ENCODE assay signal across 8 cellular contexts in genomic region chr3:170357920-170358854, GRCh38. TPM values are rescaled to one million over a fixed set of nuclear protein-coding genes. Genes with fewer than 3 reads are reported as not detected.
DNase-seq lines count a peak whose midpoint lies in the region; ATAC-seq, FAIRE-seq and TF ChIP-seq lines count a peak whose summit lies in the region.

No MANE protein-coding gene starts in this region.

- peaks cover 75% of the 10 kb centered on the region for H3K4me1 Mint-ChIP-seq in HFFc6 (ENCODE audit: low read depth)

- TF ChIP-seq EP300 in HepG2 (IDR thresholded peaks at IDR 0.05; ENCODE audit: low read depth in 2 of 2, low read length in 2 of 2): no peak
- TF ChIP-seq EP300 in HepG2 (CRISPR knock-in tag; IDR thresholded peaks at IDR 0.05; ENCODE audit: borderline replicate concordance): no peak

- peak; percentile 70 for DNase-seq in GM10266 (ENCODE audit: extremely low spot score)
- peak; percentile 48 for DNase-seq in HFFc6
- DNase-seq in NCI-H2107 (lab: John Stamatoyannopoulos, UW): peak; percentile 77
- DNase-seq in activated CD4-positive, alpha-beta T cell treated with anti-CD3 and anti-CD28 coated beads for 48 hours: peak; percentile 84
- peak; percentile 85 for DNase-seq in colonic mucosa
- peak; percentile 48 for DNase-seq in HepG2 (ENCODE audit: low spot score)
- DNase-seq in stimulated activated CD4-positive, alpha-beta T cell treated with anti-CD3 and anti-CD28 coated beads, Interleukin-4, amount 100 ng/mL, for 1 hour: peak; percentile 75

- no peaks in the 10 kb centered on the region for H3K9me3 Mint-ChIP-seq in HFFc6

- peaks cover 3% of the 10 kb centered on the region for H3K4me1 ChIP-seq in colonic mucosa
- peaks cover 60% of the 10 kb centered on the region for H3K4me1 ChIP-seq in HepG2 (ENCODE audit: insufficient read depth, low read length)

- H3K27me3 Mint-ChIP-seq in HFFc6 (ENCODE audit: insufficient read depth): no peaks in the 10 kb centered on the region; the same call in 1 of the 2 replicates

- no peak for FAIRE-seq in HepG2 (lab: Jason Lieb, UNC)

- peak overlapping the region; percentile 80 for H3K4me2 ChIP-seq in HepG2 (ENCODE audit: low read depth, low read length)

- H3K79me2 ChIP-seq in HepG2 (ENCODE audit: insufficient read depth, low read length): peaks cover 16% of the 10 kb centered on the region

- H3K36me3 Mint-ChIP-seq in HFFc6 (ENCODE audit: low read depth): peaks cover 25% of the 10 kb centered on the region

- no peak for TF ChIP-seq RAD21 in HepG2 (CRISPR knock-in tag; IDR thresholded peaks at IDR 0.05)

- H3K4me3 Mint-ChIP-seq in HFFc6: peak overlapping the region; percentile 97

- peak; percentile 37 for ATAC-seq in HepG2
- ATAC-seq in GM21576 (IDR thresholded peaks at IDR 0.05; ENCODE audit: unreplicated experiment): no peak

- H3K27ac Mint-ChIP-seq in HFFc6: peak overlapping the region; percentile 94

- POLR2A ChIA-PET in HepG2 (lab: Yijun Ruan, JAX): interaction anchor here (0.6 to 1.2 kb wide), 2 partner anchors 29 to 1524 kb away, joined by 3 read pairs; no protein-coding TSS in a partner anchor

- in situ Hi-C loops in HepG2 (cut with HindIII; ENCODE audit: extremely low pct_ligation_motif_present, low pct_unique_long_range_greater_than_20kb): no loop called here

- H3K9me3 ChIP-seq in colonic mucosa: no peaks in the 10 kb centered on the region
- H3K9me3 ChIP-seq in HepG2 (ENCODE audit: low read length): no peaks in the 10 kb centered on the region

- peak; percentile 61 for TF ChIP-seq CTCF in GM10266 (IDR thresholded peaks at IDR 0.05; ENCODE audit: control insufficient read depth, insufficient read depth, low read depth, missing control alignments)
- peak; percentile 72 for TF ChIP-seq CTCF in HFFc6 (IDR thresholded peaks at IDR 0.05)
- TF ChIP-seq CTCF in colonic mucosa (IDR thresholded peaks at IDR 0.05): no peak
- TF ChIP-seq CTCF in HepG2 (CRISPR knock-in tag; IDR thresholded peaks at IDR 0.05): peak; percentile 65

- no peaks in the 10 kb centered on the region; the same call in 1 of the 2 replicates for H4K20me1 ChIP-seq in HepG2 (ENCODE audit: insufficient read depth, low read length)

- 0 out of 4 replicates have a peak, but pooled peaks of 1 of the 2 experiments have one; percentile 15 for TF ChIP-seq POLR2A in HepG2 (IDR thresholded peaks at IDR 0.05; ENCODE audit: insufficient read depth in 1 of 2, low read depth in 2 of 2, low read length in 2 of 2)

- H3K36me3 ChIP-seq in colonic mucosa (no peaks in the 10 kb centered on the region), HepG2 (replicated peaks in 1 of 2; ENCODE audit: control insufficient read depth in 1 of 2, insufficient read depth in 2 of 2, low read length in 2 of 2) (peaks cover 2 to 6% of the 10 kb centered on the region in 2 experiments; a peak in 1 of 5 replicates)

- H3K27ac ChIP-seq in colonic mucosa (peak overlapping the region; percentile 88), HepG2 (ENCODE audit: extremely low read length, insufficient read depth, low read length) (peak overlapping the region; percentile 87)

- H3K9ac ChIP-seq in colonic mucosa (ENCODE audit: low read depth in 2 of 2, low read length in 2 of 2) (peak overlapping the region; percentile 89 to 92), HepG2 (ENCODE audit: insufficient read depth, low read depth, low read length) (peak overlapping the region; percentile 85)

- intact Hi-C loops in colonic mucosa (cut with DNase I) (no loop called here), HepG2 (cut with micrococcal nuclease; ENCODE audit: unreplicated experiment) (loop anchor here (2.0 kb wide), 1 partner anchor 177 kb away; the partner anchor contains the start of gene PHC3)

- 9% methylated on average over 9 of the region's 56 CpGs for WGBS in HepG2 (ENCODE audit: low lambda C conversion rate)

- CTCF ChIA-PET in HepG2 (lab: Yijun Ruan, JAX; ENCODE audit: low intra/inter-chr PET ratio, low total read pairs): interaction anchor here (1.1 to 1.4 kb wide), 2 partner anchors 47 to 48 kb away, joined by 3 read pairs; no protein-coding TSS in a partner anchor

- H3K27me3 ChIP-seq in colonic mucosa (no peaks in the 10 kb centered on the region), HepG2 (ENCODE audit: control insufficient read depth in 1 of 2, insufficient read depth in 2 of 2, low read length in 2 of 2) (no peaks in the 10 kb centered on the region; a peak in 1 of 5 replicates)

- peak overlapping the region; percentile 93 for H3K4me3 ChIP-seq in colonic mucosa
- peak overlapping the region; percentile 92 to 94 (median 93) for H3K4me3 ChIP-seq in HepG2 (replicated peaks in 1 of 3; ENCODE audit: insufficient read depth in 1 of 3, low read depth in 2 of 3, low read length in 3 of 3)

- H2AFZ ChIP-seq in HepG2 (ENCODE audit: low read length): no peak overlapping the region

- no TSS peak for BruUV-seq in HepG2 (replicated peaks; lab: Mats Ljungman, UMichigan)

TF ChIP-seq in HepG2, 621 proteins besides CTCF, POLR2A, EP300 and RAD21 (continues in another document):
- 0 out of 2 replicates have a peak, but pooled peaks have one; percentile 31 for TF ChIP-seq HNRNPL (IDR thresholded peaks at IDR 0.05; ENCODE audit: low read depth, low read length)
- TF ChIP-seq ZNF232 (CRISPR knock-in tag; IDR thresholded peaks at IDR 0.05; ENCODE audit: borderline replicate concordance): 0 out of 2 replicates have a peak, but pooled peaks have one; percentile 2
- no peak for TF ChIP-seq ZNF563 (CRISPR knock-in tag; IDR thresholded peaks at IDR 0.05)
- peak; percentile 61; the same call in 1 of the 2 replicates for TF ChIP-seq RXRB (CRISPR knock-in tag; IDR thresholded peaks at IDR 0.05; ENCODE audit: borderline replicate concordance)
- peak; percentile 43; the same call in 1 of the 2 replicates for TF ChIP-seq ZSCAN20 (CRISPR knock-in tag; IDR thresholded peaks at IDR 0.05; ENCODE audit: borderline replicate concordance)
- TF ChIP-seq ZNF605 (CRISPR knock-in tag; IDR thresholded peaks at IDR 0.05): 0 out of 2 replicates have a peak, but pooled peaks have one; percentile 19
- TF ChIP-seq SOX6 (IDR thresholded peaks at IDR 0.05): no peak
- TF ChIP-seq SOX6 (CRISPR knock-in tag; IDR thresholded peaks at IDR 0.05): peak; percentile 11; the same call in 1 of the 2 replicates
- TF ChIP-seq MAZ (IDR thresholded peaks at IDR 0.05; ENCODE audit: borderline replicate concordance, low read depth, low read length): peak; percentile 85; the same call in 1 of the 2 replicates
- TF ChIP-seq MAZ (CRISPR knock-in tag; IDR thresholded peaks at IDR 0.05; ENCODE audit: low read depth): no peak; the same call in 1 of the 2 replicates
- TF ChIP-seq SMAD1 (CRISPR knock-in tag; IDR thresholded peaks at IDR 0.05; ENCODE audit: borderline replicate concordance, low read depth): 0 out of 2 replicates have a peak, but pooled peaks have one; percentile 66
- no peak for TF ChIP-seq ZNF414 (CRISPR knock-in tag; IDR thresholded peaks at IDR 0.05)
- no peak for TF ChIP-seq HMGA1 (CRISPR knock-in tag; conservative IDR thresholded peaks at IDR 0.05)
- TF ChIP-seq HBP1 (CRISPR knock-in tag; IDR thresholded peaks at IDR 0.05; ENCODE audit: low read depth): no peak

RNA-seq across cellular contexts. Expression of gene SKIL, which starts 0.7 kb away (rescaled TPM):
- 10 to 100 TPM; 44.6 to 61.3 (median 49.9) TPM for total RNA-seq in HFFc6 (2021; fragmentation: NEBNext Ultra II Directional; extraction: Animal tissue kit (Norgen Biotek cat#: 25700))
- 10 to 100 TPM; 16.9 to 41.3 TPM for total RNA-seq in colonic mucosa
- total RNA-seq in HepG2 (2016; rRNA removed; fragmentation: Illumina TruSeq; extraction: Trizol): 20.7 and 29.8 TPM in 2 replicates
- total RNA-seq in HepG2 (2016; cell fraction: cytosol; rRNA removed; fragmentation: Illumina TruSeq; extraction: Trizol; ENCODE audit: low read depth): 16.8 and 18.2 TPM in 2 replicates
- total RNA-seq in HepG2 (2016; cell fraction: insoluble cytoplasmic fraction; rRNA removed; fragmentation: Illumina TruSeq; extraction: Trizol): 19.7 and 32.1 TPM in 2 replicates
- total RNA-seq in HepG2 (2016; cell fraction: membrane; rRNA removed; fragmentation: Illumina TruSeq; extraction: Trizol): 25.3 and 31.7 TPM in 2 replicates
- total RNA-seq in HepG2 (2016; cell fraction: nucleus; rRNA removed; fragmentation: Illumina TruSeq; extraction: Trizol): 18.0 and 20.9 TPM in 2 replicates
- 5.2 and 5.3 TPM in 2 replicates for polyA plus RNA-seq in HepG2 (2011; rRNA removed)
- polyA plus RNA-seq in HepG2 (2011; cell fraction: cytosol; rRNA removed): 2.2 and 3.1 TPM in 2 replicates
- 4.5 and 4.9 TPM in 2 replicates for polyA plus RNA-seq in HepG2 (2011; cell fraction: nucleus; rRNA removed)
- 6.4 and 8.7 TPM in 2 replicates for polyA plus RNA-seq in HepG2 (2012)
- polyA plus RNA-seq in HepG2 (2016; cell fraction: cytosol; fragmentation: Illumina TruSeq; extraction: Trizol; ENCODE audit: low read depth): 1.0 and 1.7 TPM in 2 replicates
- 10.5 TPM in 2 replicates for polyA plus RNA-seq in HepG2 (2016; cell fraction: insoluble cytoplasmic fraction; fragmentation: Illumina TruSeq; extraction: Trizol; ENCODE audit: low read depth)
- polyA plus RNA-seq in HepG2 (2016; cell fraction: membrane; fragmentation: Illumina TruSeq; extraction: Trizol; ENCODE audit: low read depth): 1.8 and 2.3 TPM in 2 replicates
- 15.1 and 17.1 TPM in 2 replicates for polyA plus RNA-seq in HepG2 (2016; cell fraction: nucleus; fragmentation: Illumina TruSeq; extraction: Trizol; ENCODE audit: insufficient read depth, low read depth)
- polyA minus RNA-seq in HepG2 (2011; rRNA and poly(A)+ RNA removed; ENCODE audit: low replicate concordance): 16.1 and 55.5 TPM in 2 replicates
- 20.8 TPM in 2 replicates for polyA minus RNA-seq in HepG2 (2011; cell fraction: cytosol; rRNA and poly(A)+ RNA removed)
- 19.6 and 20.1 TPM in 2 replicates for polyA minus RNA-seq in HepG2 (2011; cell fraction: nucleus; rRNA and poly(A)+ RNA removed)
